Comparison of ENCODE assay signal across 8 cellular contexts in genomic region chr2:98607104-98607503, GRCh38. TPM values are rescaled to one million over a fixed set of nuclear protein-coding genes. Genes with fewer than 3 reads are reported as not detected.
DNase-seq lines count a peak whose midpoint lies in the region; ATAC-seq and TF ChIP-seq lines count a peak whose summit lies in the region.

No MANE protein-coding gene starts in this region.

- TF ChIP-seq POLR2A in tibial nerve (IDR thresholded peaks at IDR 0.05): no peak

- H3K4me3 ChIP-seq in liver (ENCODE audit: low read depth in 1 of 3, low read length in 3 of 3) (peak overlapping the region; percentile 70 to 97 (median 82)), tibial nerve (peak overlapping the region; percentile 63 to 87 (median 78))

- H3K4me1 ChIP-seq in liver (ENCODE audit: control insufficient read depth in 4 of 4, insufficient read depth in 4 of 4, low read length in 3 of 4): peaks cover 16 to 44% (median 34%) of the 10 kb centered on the region in 4 donors
- peaks cover 0 to 61% (median 38%) of the 10 kb centered on the region in 4 donors for H3K4me1 ChIP-seq in tibial nerve

- ATAC-seq in GM21515 (IDR thresholded peaks at IDR 0.05; ENCODE audit: unreplicated experiment): no peak

- TF ChIP-seq EP300 in tibial nerve (IDR thresholded peaks at IDR 0.05): no peak

- H3K9me3 ChIP-seq in liver (ENCODE audit: control insufficient read depth in 4 of 4, low read length in 3 of 4) (no peaks in the 10 kb centered on the region), tibial nerve (no peaks in the 10 kb centered on the region)

- H3K4me1 Mint-ChIP-seq in activated naive CD4-positive, alpha-beta T cell treated with anti-CD3 and anti-CD28 coated beads, Interleukin-2, amount 10 ng/mL, durations not matched to agents 7 days and 5 days: peaks cover 55% of the 10 kb centered on the region
- H3K4me1 Mint-ChIP-seq in activated naive CD8-positive, alpha-beta T cell (ENCODE audit: low read depth): peaks cover 62% of the 10 kb centered on the region

- H3K9ac ChIP-seq in liver (ENCODE audit: low read depth in 1 of 2, low read length in 2 of 2): peak overlapping the region in 1 of 2 donors; percentile 97

- H3K27me3 Mint-ChIP-seq in activated naive CD4-positive, alpha-beta T cell treated with anti-CD3 and anti-CD28 coated beads, Interleukin-2, amount 10 ng/mL, durations not matched to agents 7 days and 5 days: peaks cover 5% of the 10 kb centered on the region
- H3K27me3 Mint-ChIP-seq in activated naive CD8-positive, alpha-beta T cell: no peaks in the 10 kb centered on the region

- TF ChIP-seq CTCF in liver (IDR thresholded peaks at IDR 0.05; ENCODE audit: low read depth, low read length, missing input control) (no peak), tibial nerve (IDR thresholded peaks at IDR 0.05) (no peak)

- no peak for DNase-seq in activated naive CD4-positive, alpha-beta T cell treated with anti-CD3 and anti-CD28 coated beads, Interleukin-2, amount 10 ng/mL, durations not matched to agents 7 days and 5 days
- no peak for DNase-seq in activated naive CD4-positive, alpha-beta T cell treated with anti-CD3 and anti-CD28 coated beads, Interleukin-2, amount 50 U/mL, for 16 hours
- DNase-seq in tibial nerve (ENCODE audit: low spot score in 2 of 2) (no peak), NCI-H345 treated with DMSO at 0.1 percent for 48 hours (lab: John Stamatoyannopoulos, UW; ENCODE audit: unreplicated experiment) (no peak)
- DNase-seq in stimulated activated CD4-positive, alpha-beta T cell treated with anti-CD3 and anti-CD28 coated beads, Interleukin-2, amount 100 ng/mL, for 48 hours: no peak

- H3K9me3 Mint-ChIP-seq in activated naive CD4-positive, alpha-beta T cell treated with anti-CD3 and anti-CD28 coated beads, Interleukin-2, amount 10 ng/mL, durations not matched to agents 7 days and 5 days: no peaks in the 10 kb centered on the region
- no peaks in the 10 kb centered on the region for H3K9me3 Mint-ChIP-seq in activated naive CD8-positive, alpha-beta T cell (ENCODE audit: low read depth)

- whole genome bisulfite sequencing in liver: 63% methylated on average over 6 of the region's 6 CpGs
- 65 to 66% methylated on average over 6 of the region's 6 CpGs for WGBS in tibial nerve, 2 donors

- no peak overlapping the region for H3K27ac ChIP-seq in liver (ENCODE audit: low read depth in 1 of 2, low read length in 2 of 2)
- peak overlapping the region in 3 of 4 donors; percentile 89 to 99 (median 97) for H3K27ac ChIP-seq in tibial nerve

- CTCF ChIA-PET in activated naive CD4-positive, alpha-beta T cell treated with anti-CD3 and anti-CD28 coated beads, Interleukin-2, amount 10 ng/mL, durations not matched to agents 7 days and 5 days (lab: Charles Lee): interaction anchor here (1.2 to 2.7 kb wide), 6 partner anchors 21 to 231 kb away, joined by 3 to 9 read pairs (median 4); no protein-coding TSS in a partner anchor

- H3K4me3 Mint-ChIP-seq in activated naive CD4-positive, alpha-beta T cell treated with anti-CD3 and anti-CD28 coated beads, Interleukin-2, amount 10 ng/mL, durations not matched to agents 7 days and 5 days: peak overlapping the region; percentile 80
- H3K4me3 Mint-ChIP-seq in activated naive CD8-positive, alpha-beta T cell: peak overlapping the region; percentile 98

- H3K36me3 ChIP-seq in liver (ENCODE audit: control insufficient read depth in 4 of 4, insufficient read depth in 3 of 4, low read depth in 1 of 4, low read length in 3 of 4): peaks cover 4 to 16% (median 10%) of the 10 kb centered on the region in 4 donors
- peaks cover 0 to 32% (median 0%) of the 10 kb centered on the region in 3 donors for H3K36me3 ChIP-seq in tibial nerve

- H3K27ac Mint-ChIP-seq in activated naive CD4-positive, alpha-beta T cell treated with anti-CD3 and anti-CD28 coated beads, Interleukin-2, amount 10 ng/mL, durations not matched to agents 7 days and 5 days: peak overlapping the region; percentile 84
- peak overlapping the region; percentile 96 for H3K27ac Mint-ChIP-seq in activated naive CD8-positive, alpha-beta T cell

- peaks cover 24% of the 10 kb centered on the region for H3K36me3 Mint-ChIP-seq in activated naive CD4-positive, alpha-beta T cell treated with anti-CD3 and anti-CD28 coated beads, Interleukin-2, amount 10 ng/mL, durations not matched to agents 7 days and 5 days
- peaks cover 5% of the 10 kb centered on the region for H3K36me3 Mint-ChIP-seq in activated naive CD8-positive, alpha-beta T cell

- TF ChIP-seq RAD21 in liver (IDR thresholded peaks at IDR 0.05): no peak

- H3K27me3 ChIP-seq in liver (ENCODE audit: control insufficient read depth in 4 of 4, insufficient read depth in 4 of 4, low read length in 3 of 4) (no peaks in the 10 kb centered on the region), tibial nerve (no peaks in the 10 kb centered on the region)

TF ChIP-seq in liver, 16 proteins besides CTCF, POLR2A, EP300 and RAD21:
- no peak for TF ChIP-seq HNF4G (IDR thresholded peaks at IDR 0.05)
- TF ChIP-seq SP1 (IDR thresholded peaks at IDR 0.05): no peak
- TF ChIP-seq GABPA (IDR thresholded peaks at IDR 0.05 in 1 of 2, conservative IDR thresholded peaks at IDR 0.05 in 1 of 2): no peak
TF ChIP-seq in liver: peak in this region for 0.

RNA-seq across cellular contexts. Expression of gene COA5, which starts 1.2 kb away (rescaled TPM):
- 10 to 100 TPM; 18.7 to 20.4 TPM for total RNA-seq in liver
- polyA plus RNA-seq in liver: 10 to 100 TPM in 1 of 2 donors, 1 to 10 TPM in 1; 9.7 to 42.0 TPM
- 10 to 100 TPM; 23.1 to 46.8 (median 33.7) TPM for total RNA-seq in tibial nerve

RNA-seq across cellular contexts. Expression of gene UNC50, which starts 1.3 kb away (rescaled TPM):
- total RNA-seq in liver (10 to 100 TPM; 23.9 to 35.7 TPM), tibial nerve (10 to 100 TPM; 45.3 to 64.9 (median 56.7) TPM)
- 10 to 100 TPM; 22.2 to 37.9 TPM for polyA plus RNA-seq in liver

Comparison
In these comparisons a context has a peak if more than half of its experiments do, and no peak if none do; other contexts are left out.
1. H3K27ac ChIP-seq: peak in tibial nerve (3 of 4); none in liver (0 of 2).